24 cellular contexts compared by ENCODE assay signal in genomic region chr6:84638286-84638685, GRCh38.
"Had no signal": no experiment of that assay in that cellular context is flagged by ENCODE, and none has a peak within 500 bp of the region (broad histone marks: within the 10 kb centered on the region; RNA-seq: fewer than 3 reads in every experiment).

No MANE protein-coding gene starts in this region.

- H3K27me3 ChIP-seq: esophagus squamous epithelium, heart right ventricle, left lung, neutrophil, right lobe of liver, stomach, thyroid gland, vagina had no signal

- H3K36me3 ChIP-seq: esophagus squamous epithelium, heart right ventricle, left lung, neutrophil, right lobe of liver, stomach, thyroid gland, vagina had no signal

- H3K4me1 ChIP-seq: heart right ventricle, left lung, parathyroid adenoma, right lobe of liver, stomach, thyroid gland, vagina had no signal

- H3K9ac ChIP-seq: parathyroid adenoma had no signal

- H3K4me1 Mint-ChIP-seq: naive B cell; neural crest cell; stimulated activated effector memory CD8-positive, alpha-beta T cell treated with anti-CD3 and anti-CD28 coated beads, Interleukin-12 subunit alpha, Interleukin-12 subunit beta, amount 100 ng/mL, for 72 hours had no signal

- H3K79me2 ChIP-seq: parathyroid adenoma had no signal

- DNase-seq: cortex of kidney; effector memory CD8-positive, alpha-beta T cell; erythroblast; esophagus squamous epithelium; foreskin melanocyte; glutamatergic neuron; heart right ventricle; hippocampal formation; left cardiac atrium; left lung; naive B cell; right lobe of liver; stimulated activated CD4-positive, alpha-beta T cell treated with anti-CD3 and anti-CD28 coated beads, Interleukin-2, amount 100 ng/mL, for 24 hours; stimulated activated CD4-positive, alpha-beta T cell treated with anti-CD3 and anti-CD28 coated beads, Interleukin-4, amount 100 ng/mL, for 24 hours; stimulated activated naive CD4-positive, alpha-beta T cell treated with Interleukin-2 at 50 U/mL for 16 hours; stomach; thyroid gland had no signal

- H3K27ac ChIP-seq: esophagus squamous epithelium, heart right ventricle, left lung, neutrophil, parathyroid adenoma, right lobe of liver, stomach, thyroid gland, vagina had no signal

- H3K36me3 Mint-ChIP-seq: naive B cell; stimulated activated effector memory CD8-positive, alpha-beta T cell treated with anti-CD3 and anti-CD28 coated beads, Interleukin-12 subunit alpha, Interleukin-12 subunit beta, amount 100 ng/mL, for 72 hours had no signal

- H3K4me3 ChIP-seq: esophagus squamous epithelium, heart right ventricle, left lung, right lobe of liver, stomach, thyroid gland, vagina had no signal

- H3K27ac Mint-ChIP-seq: effector memory CD8-positive, alpha-beta T cell; naive B cell; natural killer cell treated with Interleukin-12 subunit alpha and Interleukin-12 subunit beta and Interleukin-15 and Interleukin-18, amount 100 ng/mL, for 72 hours; progenitor cell of endocrine pancreas; stimulated activated effector memory CD8-positive, alpha-beta T cell treated with anti-CD3 and anti-CD28 coated beads, Interleukin-12 subunit alpha, Interleukin-12 subunit beta, amount 100 ng/mL, for 72 hours had no signal

- H2AFZ ChIP-seq: parathyroid adenoma had no signal

- H3K4me3 Mint-ChIP-seq: effector memory CD8-positive, alpha-beta T cell; naive B cell; natural killer cell treated with Interleukin-12 subunit alpha and Interleukin-12 subunit beta and Interleukin-15 and Interleukin-18, amount 100 ng/mL, for 72 hours; neural crest cell; stimulated activated effector memory CD8-positive, alpha-beta T cell treated with anti-CD3 and anti-CD28 coated beads, Interleukin-12 subunit alpha, Interleukin-12 subunit beta, amount 100 ng/mL, for 72 hours had no signal

- H3K9me3 ChIP-seq: esophagus squamous epithelium, left lung, neutrophil, right lobe of liver, stomach, thyroid gland, vagina had no signal

- H3K27me3 Mint-ChIP-seq: effector memory CD8-positive, alpha-beta T cell; naive B cell; natural killer cell treated with Interleukin-12 subunit alpha and Interleukin-12 subunit beta and Interleukin-15 and Interleukin-18, amount 100 ng/mL, for 72 hours; progenitor cell of endocrine pancreas had no signal
